Comparison of ENCODE assay signal across 25 cellular contexts in genomic region chr15:97013491-97013890, GRCh38.
"Had no signal": no experiment of that assay in that cellular context is flagged by ENCODE, and none has a peak within 500 bp of the region (broad histone marks: within the 10 kb centered on the region; RNA-seq: fewer than 3 reads in every experiment).

No MANE protein-coding gene starts in this region.

- H3K27ac ChIP-seq: stomach, suprapubic skin, testis, thoracic aorta, thyroid gland, tibial artery, tibial nerve, transverse colon, upper lobe of left lung, upper lobe of right lung, uterus, vagina had no signal

- H3K4me3 ChIP-seq: stomach, suprapubic skin, testis, thoracic aorta, thyroid gland, tibial artery, tibial nerve, transverse colon, upper lobe of left lung, upper lobe of right lung, uterus, vagina had no signal

- H3K27me3 ChIP-seq: stomach, suprapubic skin, testis, thyroid gland, tibial artery, tibial nerve, transverse colon, upper lobe of left lung, upper lobe of right lung, uterus, vagina had no signal

- ATAC-seq: stimulated activated effector memory CD8-positive, alpha-beta T cell treated with anti-CD3 and anti-CD28 coated beads, Interleukin-12 subunit alpha, Interleukin-12 subunit beta, amount 100 ng/mL, for 72 hours; stimulated activated memory B cell treated with anti-CD40 and anti-IgM and Interleukin-4, amounts not matched to agents 10 μg/mL and 1 μg/mL and 100 μg/mL, for 72 hours; stimulated activated naive B cell treated with anti-CD40 and anti-IgM and Interleukin-4, amounts not matched to agents 10 μg/mL and 1 μg/mL and 100 μg/mL, for 72 hours; stimulated activated naive CD8-positive, alpha-beta T cell treated with anti-CD3 and anti-CD28 coated beads, Interleukin-15, amount 100 ng/mL, for 72 hours; stimulated activated naive CD8-positive, alpha-beta T cell treated with anti-CD3 and anti-CD28 coated beads, Interleukin-15, Interleukin-2, amounts not matched to agents 100 U/mL and 50 U/mL, for 24 hours; upper lobe of right lung had no signal

- H3K9me3 ChIP-seq: suprapubic skin, testis, thoracic aorta, thyroid gland, transverse colon, upper lobe of left lung, upper lobe of right lung, uterus, vagina had no signal

- H3K4me1 ChIP-seq: stomach, suprapubic skin, testis, thyroid gland, tibial artery, tibial nerve, transverse colon, upper lobe of left lung, upper lobe of right lung, uterus, vagina had no signal

- DNase-seq: stimulated activated CD4-positive, alpha-beta T cell treated with anti-CD3 and anti-CD28 coated beads, Interleukin-2, amount 100 ng/mL, for 48 hours; stimulated activated CD4-positive, alpha-beta T cell treated with anti-CD3 and anti-CD28 coated beads, Interleukin-4, amount 100 ng/mL, for 1 hour; stimulated activated CD4-positive, alpha-beta T cell treated with anti-CD3 and anti-CD28 coated beads, Interleukin-4, amount 100 ng/mL, for 24 hours; stimulated activated CD4-positive, alpha-beta T cell treated with anti-CD3 and anti-CD28 coated beads, Interleukin-4, amount 100 ng/mL, for 4 hours; stimulated activated CD8-positive, alpha-beta memory T cell treated with anti-CD3 and anti-CD28 coated beads, Interleukin-4, amount 100 ng/mL, for 48 hours; stimulated activated naive B cell treated with anti-CD40 and anti-IgM and Interleukin-4, amounts not matched to agents 10 μg/mL and 1 μg/mL and 100 μg/mL, for 72 hours; stimulated activated naive CD4-positive, alpha-beta T cell; stimulated activated naive CD4-positive, alpha-beta T cell treated with Interleukin-2 at 50 U/mL for 16 hours; stimulated activated naive CD8-positive, alpha-beta T cell treated with anti-CD3 and anti-CD28 coated beads, Interleukin-15, amount 100 ng/mL, for 72 hours; stimulated activated naive CD8-positive, alpha-beta T cell treated with anti-CD3 and anti-CD28 coated beads, Interleukin-15, Interleukin-2, amounts not matched to agents 100 U/mL and 50 U/mL, for 24 hours; stomach; substantia nigra; testis; thyroid gland; tibial artery; transverse colon; upper lobe of left lung; upper lobe of right lung; uterus had no signal

- H3K36me3 ChIP-seq: stomach, suprapubic skin, thoracic aorta, thyroid gland, tibial artery, tibial nerve, transverse colon, upper lobe of left lung, upper lobe of right lung, uterus, vagina had no signal
